Comparison of ENCODE assay signal across 1 cellular context in genomic region chr4:145102619-145103018, GRCh38.
TF ChIP-seq lines count a peak whose summit lies in the region.

No MANE protein-coding gene starts in this region.

TF ChIP-seq in A549, 52 proteins besides CTCF, POLR2A, EP300 and RAD21:
- TF ChIP-seq ZFP36 (IDR thresholded peaks at IDR 0.05; ENCODE audit: borderline replicate concordance, partially characterized antibody) = no peak
- TF ChIP-seq BHLHE40 (IDR thresholded peaks at IDR 0.05; ENCODE audit: low read depth, low read length) = no peak
- no peak for TF ChIP-seq KDM5A (IDR thresholded peaks at IDR 0.05)
- no peak for TF ChIP-seq HOXA7 (CRISPR knock-in tag; IDR thresholded peaks at IDR 0.05)
